In genomic region chr5:163821142-163821541, GRCh38 we compare ENCODE assay signal across 20 cellular contexts.
A peak's percentile ranks its signal among the peaks of the same experiment; 100 is the strongest.
DNase-seq lines count a peak whose midpoint lies in the region; ATAC-seq and TF ChIP-seq lines count a peak whose summit lies in the region.
"Had no signal": no experiment of that assay in that cellular context is flagged by ENCODE, and none has a peak within 500 bp of the region (broad histone marks: within the 10 kb centered on the region; RNA-seq: fewer than 3 reads in every experiment).

No MANE protein-coding gene starts in this region.

- DNase-seq in NCI-H526 treated with DMSO at 0.1 percent for 48 hours (lab: John Stamatoyannopoulos, UW) (peak; percentile 1), NCI-H526 (lab: John Stamatoyannopoulos, UW) (no peak), OCI-LY7 (ENCODE audit: low spot score) (peak; percentile 3), endodermal cell (no peak), neural progenitor cell (ENCODE audit: low spot score) (peak; percentile 15), colonic mucosa (no peak)
- no peak for DNase-seq in CD4-positive, alpha-beta T cell
- DNase-seq: 8988T; BE2C; CD4-positive, alpha-beta memory T cell; DMS79 treated with DMSO at 0.1 percent for 48 hours; GDM1; Karpas-422; NCI-H1417; NCI-H187 treated with DMSO at 0.1 percent for 48 hours; NCI-H446; NCI-H748 treated with DMSO at 0.1 percent for 48 hours; PC-3 had no signal

- no TSS peak for BruUV-seq in OCI-LY7 (replicated peaks; lab: Mats Ljungman, UMichigan)

- H3K4me1 ChIP-seq in OCI-LY7 (ENCODE audit: insufficient read depth, low read length, poor library complexity, severe bottlenecking) (no peaks in the 10 kb centered on the region), endodermal cell (ENCODE audit: control insufficient read depth, insufficient read depth, low read length) (no peaks in the 10 kb centered on the region), neural progenitor cell (no peaks in the 10 kb centered on the region), colonic mucosa (no peaks in the 10 kb centered on the region)
- H3K4me1 ChIP-seq: BE2C, SJSA1 had no signal

- H3K36me3 Mint-ChIP-seq in endodermal cell (ENCODE audit: low read depth): no peaks in the 10 kb centered on the region
- H3K36me3 Mint-ChIP-seq in neural progenitor cell: no peaks in the 10 kb centered on the region
- H3K36me3 Mint-ChIP-seq in CD4-positive, alpha-beta T cell (ENCODE audit: low read depth): no peaks in the 10 kb centered on the region
- H3K36me3 Mint-ChIP-seq: CD4-positive, alpha-beta memory T cell had no signal

- H3K9me2 ChIP-seq in OCI-LY7 (ENCODE audit: insufficient read depth, low read length): no peaks in the 10 kb centered on the region

- no peaks in the 10 kb centered on the region for H3K4me1 Mint-ChIP-seq in endodermal cell
- no peaks in the 10 kb centered on the region for H3K4me1 Mint-ChIP-seq in neural progenitor cell
- no peaks in the 10 kb centered on the region for H3K4me1 Mint-ChIP-seq in CD4-positive, alpha-beta T cell (ENCODE audit: low read depth)
- H3K4me1 Mint-ChIP-seq: CD4-positive, alpha-beta memory T cell had no signal

- no peaks in the 10 kb centered on the region for H3K9me3 Mint-ChIP-seq in endodermal cell
- peaks cover 21% of the 10 kb centered on the region for H3K9me3 Mint-ChIP-seq in neural progenitor cell
- H3K9me3 Mint-ChIP-seq in CD4-positive, alpha-beta T cell: peaks cover 15% of the 10 kb centered on the region

- POLR2A ChIA-PET in OCI-LY7 (lab: Charles Lee): interaction anchor here (0.6 to 1.5 kb wide), 3 partner anchors 8 to 103 kb away, joined by 3 to 7 read pairs (median 4); no protein-coding TSS in a partner anchor
- POLR2A ChIA-PET in CD4-positive, alpha-beta T cell (lab: Charles Lee): no interaction called here

- H3K79me2 ChIP-seq in OCI-LY7 (ENCODE audit: insufficient read depth, low read depth, low read length): no peaks in the 10 kb centered on the region
- H3K79me2 ChIP-seq in neural progenitor cell (ENCODE audit: low read depth): no peaks in the 10 kb centered on the region

- CTCF ChIA-PET in OCI-LY7 (lab: Charles Lee; ENCODE audit: unreplicated experiment): no interaction called here
- CTCF ChIA-PET in CD4-positive, alpha-beta T cell (lab: Charles Lee): no interaction called here

- H3K4me3 Mint-ChIP-seq in endodermal cell (no peak overlapping the region), neural progenitor cell (no peak overlapping the region)
- H3K4me3 Mint-ChIP-seq in CD4-positive, alpha-beta T cell: no peak overlapping the region
- H3K4me3 Mint-ChIP-seq: CD4-positive, alpha-beta memory T cell had no signal

- H3K27me3 ChIP-seq in endodermal cell (ENCODE audit: control insufficient read depth, insufficient read depth, low read length, poor library complexity, severe bottlenecking) (no peaks in the 10 kb centered on the region), neural progenitor cell (no peaks in the 10 kb centered on the region), colonic mucosa (no peaks in the 10 kb centered on the region)
- H3K27me3 ChIP-seq in CD4-positive, alpha-beta T cell (ENCODE audit: control insufficient read depth, insufficient read depth, low read length): no peaks in the 10 kb centered on the region
- H3K27me3 ChIP-seq: BE2C, SJSA1 had no signal

- no peaks in the 10 kb centered on the region for H3K27me3 Mint-ChIP-seq in endodermal cell (ENCODE audit: insufficient read depth)
- H3K27me3 Mint-ChIP-seq in neural progenitor cell (ENCODE audit: insufficient read depth, low read depth): peaks cover 2% of the 10 kb centered on the region
- no peaks in the 10 kb centered on the region for H3K27me3 Mint-ChIP-seq in CD4-positive, alpha-beta T cell
- H3K27me3 Mint-ChIP-seq: CD4-positive, alpha-beta memory T cell had no signal

- no peaks in the 10 kb centered on the region for H4K20me1 ChIP-seq in OCI-LY7 (ENCODE audit: insufficient read depth, low read length)
- no peaks in the 10 kb centered on the region for H4K20me1 ChIP-seq in neural progenitor cell (ENCODE audit: low read depth)

- H3K27ac Mint-ChIP-seq in endodermal cell (no peak overlapping the region), neural progenitor cell (no peak overlapping the region)
- H3K27ac Mint-ChIP-seq in CD4-positive, alpha-beta T cell: no peak overlapping the region
- H3K27ac Mint-ChIP-seq: CD4-positive, alpha-beta memory T cell had no signal

- H3F3A ChIP-seq in neural progenitor cell (ENCODE audit: low read depth): no peaks in the 10 kb centered on the region

- H2AFZ ChIP-seq in OCI-LY7 (ENCODE audit: low read length) (no peak overlapping the region), neural progenitor cell (replicated peaks) (no peak overlapping the region)

- H3K36me3 ChIP-seq in OCI-LY7 (ENCODE audit: insufficient read depth, low read length): no peaks in the 10 kb centered on the region
- no peaks in the 10 kb centered on the region for H3K36me3 ChIP-seq in endodermal cell (ENCODE audit: control insufficient read depth, insufficient read depth, low read length)
- no peaks in the 10 kb centered on the region for H3K36me3 ChIP-seq in neural progenitor cell
- no peaks in the 10 kb centered on the region for H3K36me3 ChIP-seq in colonic mucosa
- H3K36me3 ChIP-seq: BE2C, SJSA1 had no signal

- TF ChIP-seq CTCF in OCI-LY7 (conservative IDR thresholded peaks at IDR 0.05; ENCODE audit: low read length) (peak; percentile 53), endodermal cell (conservative IDR thresholded peaks at IDR 0.05) (peak; percentile 52), neural progenitor cell (IDR thresholded peaks at IDR 0.05) (peak; percentile 31), colonic mucosa (IDR thresholded peaks at IDR 0.05) (no peak)
- no peak for TF ChIP-seq CTCF in CD4-positive, alpha-beta T cell (IDR thresholded peaks at IDR 0.05)

- WGBS in endodermal cell (ENCODE audit: insufficient coverage in 1 of 2, insufficient read length in 1 of 2), 2 experiments: 76% methylated on average over 1 of the region's 1 CpG; no CpG with 5 or more reads in 1 of the 2 experiments

- H3K4me3 ChIP-seq in OCI-LY7 (ENCODE audit: low read depth, low read length, poor library complexity, severe bottlenecking): no peak overlapping the region
- H3K4me3 ChIP-seq in endodermal cell (ENCODE audit: low read length): no peak overlapping the region
- H3K4me3 ChIP-seq in neural progenitor cell: no peak overlapping the region
- no peak overlapping the region for H3K4me3 ChIP-seq in colonic mucosa
- H3K4me3 ChIP-seq: SJSA1 had no signal

- H3K27ac ChIP-seq in OCI-LY7 (ENCODE audit: low read depth, low read length, poor library complexity, severe bottlenecking) (no peak overlapping the region), endodermal cell (ENCODE audit: low read depth, low read length) (no peak overlapping the region), neural progenitor cell (no peak overlapping the region), colonic mucosa (no peak overlapping the region)
- no peak overlapping the region for H3K27ac ChIP-seq in CD4-positive, alpha-beta T cell (ENCODE audit: low read depth, low read length)
- H3K27ac ChIP-seq: SJSA1 had no signal

- H3K4me2 ChIP-seq in OCI-LY7 (ENCODE audit: low read length) (no peak overlapping the region), neural progenitor cell (no peak overlapping the region)

- no peak overlapping the region for H3K9ac ChIP-seq in endodermal cell (ENCODE audit: extremely low read depth, low read length, poor library complexity, severe bottlenecking)
- H3K9ac ChIP-seq in neural progenitor cell: no peak overlapping the region
- H3K9ac ChIP-seq in colonic mucosa (ENCODE audit: low read depth in 2 of 2, low read length in 2 of 2): no peak overlapping the region

- intact Hi-C loops in OCI-LY7 (cut with micrococcal nuclease; ENCODE audit: unreplicated experiment) (no loop called here), colonic mucosa (cut with DNase I) (no loop called here)
- intact Hi-C loops in CD4-positive, alpha-beta T cell (cut with DNase I, micrococcal nuclease): no loop called here

- ATAC-seq in HG03460 (IDR thresholded peaks at IDR 0.05; ENCODE audit: unreplicated experiment): no peak
- no peak for ATAC-seq in CD4-positive, alpha-beta T cell (ENCODE audit: poor library complexity)
- ATAC-seq: PC-3 had no signal

- H3K9me3 ChIP-seq in OCI-LY7 (ENCODE audit: low read length) (no peaks in the 10 kb centered on the region), endodermal cell (ENCODE audit: control insufficient read depth, low read length) (no peaks in the 10 kb centered on the region), neural progenitor cell (ENCODE audit: low read depth) (no peaks in the 10 kb centered on the region), colonic mucosa (no peaks in the 10 kb centered on the region)
- peaks cover 7% of the 10 kb centered on the region for H3K9me3 ChIP-seq in CD4-positive, alpha-beta T cell (ENCODE audit: control insufficient read depth, low read length)
- H3K9me3 ChIP-seq: BE2C, SJSA1 had no signal

Comparison
In these comparisons a context has a peak if more than half of its experiments do, and no peak if none do; other contexts are left out.
1. DNase-seq: peak in NCI-H526 treated with DMSO at 0.1 percent for 48 hours (single experiment), OCI-LY7 (single experiment) and neural progenitor cell (single experiment); none in NCI-H526 (0 of 2), endodermal cell (single experiment), CD4-positive, alpha-beta T cell (0 of 10) and colonic mucosa (single experiment).
2. CTCF ChIP-seq: peak in OCI-LY7 (single experiment), endodermal cell (single experiment) and neural progenitor cell (single experiment); none in CD4-positive, alpha-beta T cell (single experiment) and colonic mucosa (single experiment).